Comparison of ENCODE assay signal across 31 cellular contexts in the genomic region with DNA sequence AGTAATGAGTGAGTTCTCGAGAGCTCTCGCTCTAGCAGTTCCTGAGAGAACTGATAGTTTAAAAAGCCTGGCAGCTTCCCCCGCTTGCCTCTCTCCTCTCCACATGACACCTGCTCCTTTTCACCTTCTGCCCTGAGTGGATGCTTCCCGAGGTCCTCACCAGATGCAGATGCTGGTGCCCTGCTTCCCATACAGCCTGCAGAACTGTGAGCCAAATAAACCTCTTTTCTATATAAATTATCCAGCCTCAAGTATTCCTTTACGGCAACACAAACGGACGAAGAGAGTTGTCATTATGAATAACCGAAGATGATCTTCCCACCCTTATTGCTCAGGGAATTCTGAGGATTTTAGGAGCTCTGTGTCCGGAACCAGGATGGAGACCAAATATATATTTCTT. TPM values are rescaled to one million over a fixed set of nuclear protein-coding genes. Genes with fewer than 3 reads are reported as not detected.
DNase-seq lines count a peak whose midpoint lies in the region; ATAC-seq, FAIRE-seq and TF ChIP-seq lines count a peak whose summit lies in the region.
"Had no signal": no experiment of that assay in that cellular context is flagged by ENCODE, and none has a peak within 500 bp of the region (broad histone marks: within the 10 kb centered on the region; RNA-seq: fewer than 3 reads in every experiment).

No MANE protein-coding gene starts in this region.

- intact Hi-C loops in HepG2 (cut with micrococcal nuclease; ENCODE audit: unreplicated experiment) = no loop called here
- intact Hi-C loops in right lobe of liver (cut with DNase I) = no loop called here
- intact Hi-C loops in K562 (cut with micrococcal nuclease) = no loop called here

- TF ChIP-seq EP300 in HepG2 (IDR thresholded peaks at IDR 0.05; ENCODE audit: low read depth in 2 of 2, low read length in 2 of 2) = no peak
- no peak for TF ChIP-seq EP300 in HepG2 (CRISPR knock-in tag; IDR thresholded peaks at IDR 0.05; ENCODE audit: borderline replicate concordance)
- no peak for TF ChIP-seq EP300 in K562 (IDR thresholded peaks at IDR 0.05; ENCODE audit: low read length)

- H3K9me3 ChIP-seq in HepG2 (ENCODE audit: low read length) (peaks cover 29% of the 10 kb centered on the region), right lobe of liver (no peaks in the 10 kb centered on the region), K562 (replicated peaks; ENCODE audit: control insufficient read depth, insufficient read depth, low read depth, low read length) (0 out of 2 replicates have a peak, but pooled peaks cover 1% of the 10 kb centered on the region)
- H3K9me3 ChIP-seq: BE2C had no signal

- BruUV-seq in HepG2 (replicated peaks; lab: Mats Ljungman, UMichigan) (no TSS peak), K562 (replicated peaks; lab: Mats Ljungman, UMichigan) (no TSS peak)

- no peaks in the 10 kb centered on the region for H3K36me3 ChIP-seq in HepG2 (replicated peaks in 1 of 2; ENCODE audit: control insufficient read depth in 1 of 2, insufficient read depth in 2 of 2, low read length in 2 of 2)
- no peaks in the 10 kb centered on the region for H3K36me3 ChIP-seq in right lobe of liver
- H3K36me3 ChIP-seq in K562 (ENCODE audit: control insufficient read depth, insufficient read depth, low read length) = no peaks in the 10 kb centered on the region
- H3K36me3 ChIP-seq: BE2C; BLaER1; BLaER1 treated with 17β-estradiol and CSF1 and Interleukin-3, amounts not matched to agents 10 nM and 100 nM had no signal

- in situ Hi-C loops in HepG2 (cut with HindIII; ENCODE audit: extremely low pct_ligation_motif_present, low pct_unique_long_range_greater_than_20kb) = no loop called here
- in situ Hi-C loops in K562 (cut with MboI) = no loop called here

- no peaks in the 10 kb centered on the region for H4K20me1 ChIP-seq in HepG2 (ENCODE audit: insufficient read depth, low read length)
- H4K20me1 ChIP-seq in K562 (replicated peaks; ENCODE audit: control insufficient read depth, insufficient read depth, low read length) = 0 out of 2 replicates have a peak, but pooled peaks cover 3% of the 10 kb centered on the region
- H4K20me1 ChIP-seq: BLaER1; BLaER1 treated with 17β-estradiol and CSF1 and Interleukin-3, amounts not matched to agents 10 nM and 100 nM had no signal

- 84% methylated on average over 8 of the region's 9 CpGs for WGBS in HepG2 (ENCODE audit: low lambda C conversion rate)
- 90% methylated on average over 9 of the region's 9 CpGs for WGBS in right lobe of liver (ENCODE audit: insufficient coverage, low coverage, low lambda C conversion rate, missing lambda C conversion rate)
- 2% methylated on average over 8 of the region's 9 CpGs for WGBS in K562 (ENCODE audit: insufficient coverage, low coverage, missing lambda C conversion rate)

- H3K4me3 ChIP-seq in HepG2 (replicated peaks in 1 of 3; ENCODE audit: insufficient read depth in 1 of 3, low read depth in 2 of 3, low read length in 3 of 3) (no peak overlapping the region), right lobe of liver (no peak overlapping the region), K562 (no peak overlapping the region)
- H3K4me3 ChIP-seq: A549; BLaER1; BLaER1 treated with 17β-estradiol and CSF1 and Interleukin-3, amounts not matched to agents 10 nM and 100 nM had no signal

- peaks cover 75% of the 10 kb centered on the region for H3K4me1 ChIP-seq in HepG2 (ENCODE audit: insufficient read depth, low read length)
- peaks cover 0 to 13% (median 6%) of the 10 kb centered on the region in 4 donors for H3K4me1 ChIP-seq in right lobe of liver
- no peaks in the 10 kb centered on the region for H3K4me1 ChIP-seq in K562 (replicated peaks in 1 of 2; ENCODE audit: control insufficient read depth in 2 of 2, insufficient read depth in 2 of 2, low read length in 2 of 2)
- H3K4me1 ChIP-seq: A549, BE2C, BLaER1 had no signal

- FAIRE-seq in HepG2 (lab: Jason Lieb, UNC) (no peak), K562 (lab: Jason Lieb, UNC) (no peak)
- FAIRE-seq: A204.1, A549, D721Med had no signal

- no peak overlapping the region for H2AFZ ChIP-seq in HepG2 (ENCODE audit: low read length)
- H2AFZ ChIP-seq in K562 (ENCODE audit: low read depth, low read length) = no peak overlapping the region

- POLR2A ChIA-PET in HepG2 (lab: Yijun Ruan, JAX) (interaction anchor here (1.9 kb wide), 1 partner anchor 47 kb away, joined by 11 read pairs; no protein-coding TSS in a partner anchor), K562 (lab: Yijun Ruan, JAX) (interaction anchor here (1.0 to 1.1 kb wide), 2 partner anchors 11 to 36 kb away, joined by 3 read pairs; no protein-coding TSS in a partner anchor)

- DNase-seq in HepG2 (ENCODE audit: low spot score) = no peak
- no peak for DNase-seq in right lobe of liver
- DNase-seq in K562 (ENCODE audit: extremely low read depth in 1 of 4, low spot score in 3 of 4) = no peak
- DNase-seq: 8988T; ACHN; AML-193; BE2C; C1 segment of cervical spinal cord; Caco-2; Calu3; CD4-positive, alpha-beta memory T cell; CD4-positive, alpha-beta T cell; CD4-positive, CD25-positive, alpha-beta regulatory T cell; CD8-positive, alpha-beta memory T cell; CD8-positive, alpha-beta T cell; COR-L47; DMS 273 treated with DMSO at 0.1 percent for 48 hours; DMS153; DMS53; DMS79; DMS79 treated with DMSO at 0.1 percent for 48 hours; DND-41; EL had no signal

- CTCF ChIA-PET in HepG2 (lab: Yijun Ruan, JAX; ENCODE audit: low intra/inter-chr PET ratio, low total read pairs) = no interaction called here
- CTCF ChIA-PET in K562 (lab: Yijun Ruan, JAX; ENCODE audit: low intra/inter-chr PET ratio) = no interaction called here

- H3K4me2 ChIP-seq in HepG2 (ENCODE audit: low read depth, low read length) = no peak overlapping the region
- no peak overlapping the region for H3K4me2 ChIP-seq in K562 (ENCODE audit: insufficient read depth, low read length)
- H3K4me2 ChIP-seq: A549; BLaER1; BLaER1 treated with 17β-estradiol and CSF1 and Interleukin-3, amounts not matched to agents 10 nM and 100 nM had no signal

- no peak for TF ChIP-seq CTCF in HepG2 (CRISPR knock-in tag; IDR thresholded peaks at IDR 0.05)
- no peak for TF ChIP-seq CTCF in right lobe of liver (IDR thresholded peaks at IDR 0.05)
- no peak for TF ChIP-seq CTCF in K562 (IDR thresholded peaks at IDR 0.05 in 2 of 3, conservative IDR thresholded peaks at IDR 0.05 in 1 of 3; ENCODE audit: insufficient read depth in 2 of 3, low read depth in 1 of 3, low read length in 3 of 3)

- H3K27me3 ChIP-seq in HepG2 (ENCODE audit: control insufficient read depth in 1 of 2, insufficient read depth in 2 of 2, low read length in 2 of 2) (peaks cover 3 to 7% of the 10 kb centered on the region in 2 experiments; a peak in 3 of 5 replicates), right lobe of liver (no peaks in the 10 kb centered on the region), K562 (ENCODE audit: control insufficient read depth in 2 of 2, insufficient read depth in 2 of 2, low read length in 2 of 2) (peaks cover 42 to 79% of the 10 kb centered on the region in 2 experiments; a peak in 4 of 5 replicates)
- H3K27me3 ChIP-seq: BE2C; BLaER1; BLaER1 treated with 17β-estradiol and CSF1 and Interleukin-3, amounts not matched to agents 10 nM and 100 nM had no signal

- H3K79me2 ChIP-seq in HepG2 (ENCODE audit: insufficient read depth, low read length) = no peaks in the 10 kb centered on the region
- no peaks in the 10 kb centered on the region for H3K79me2 ChIP-seq in K562 (ENCODE audit: control insufficient read depth, insufficient read depth, low read length)

- TF ChIP-seq POLR2A in HepG2 (IDR thresholded peaks at IDR 0.05; ENCODE audit: insufficient read depth in 1 of 2, low read depth in 2 of 2, low read length in 2 of 2) = no peak
- TF ChIP-seq POLR2A in right lobe of liver (IDR thresholded peaks at IDR 0.05) = no peak
- no peak for TF ChIP-seq POLR2A in K562 (conservative IDR thresholded peaks at IDR 0.05)

- ATAC-seq in HepG2 (no peak), right lobe of liver (no peak), K562 (no peak), GM21447 (IDR thresholded peaks at IDR 0.05; ENCODE audit: unreplicated experiment) (no peak)
- ATAC-seq: A549; CD8-positive, alpha-beta T cell had no signal

- H3K9ac ChIP-seq in HepG2 (ENCODE audit: insufficient read depth, low read depth, low read length) = no peak overlapping the region
- H3K9ac ChIP-seq in K562 (ENCODE audit: insufficient read depth in 1 of 2, low read depth in 2 of 2, low read length in 2 of 2) = no peak overlapping the region
- H3K9ac ChIP-seq: BLaER1; BLaER1 treated with 17β-estradiol and CSF1 and Interleukin-3, amounts not matched to agents 10 nM and 100 nM had no signal

- H3K9me1 ChIP-seq in K562 (ENCODE audit: control insufficient read depth, insufficient read depth, low read length) = no peaks in the 10 kb centered on the region

- TF ChIP-seq RAD21 in HepG2 (CRISPR knock-in tag; IDR thresholded peaks at IDR 0.05) = no peak
- TF ChIP-seq RAD21 in K562 (CRISPR knock-in tag; conservative IDR thresholded peaks at IDR 0.05 in 1 of 2, IDR thresholded peaks at IDR 0.05 in 1 of 2) = no peak

- no peak overlapping the region for H3K27ac ChIP-seq in HepG2 (ENCODE audit: extremely low read length, insufficient read depth, low read length)
- H3K27ac ChIP-seq in right lobe of liver = no peak overlapping the region
- H3K27ac ChIP-seq in K562 (ENCODE audit: extremely low read depth, low read depth, low read length) = no peak overlapping the region
- H3K27ac ChIP-seq: 22Rv1; A549; BLaER1; BLaER1 treated with 17β-estradiol and CSF1 and Interleukin-3, amounts not matched to agents 10 nM and 100 nM; C4-2B had no signal

RNA-seq across cellular contexts. Expression of gene ZCCHC14, which starts 41.9 kb away (rescaled TPM):
- total RNA-seq in HepG2 (2016; rRNA removed; fragmentation: Illumina TruSeq; extraction: Trizol) = 12.5 and 20.4 TPM in 2 replicates
- total RNA-seq in HepG2 (2016; cell fraction: cytosol; rRNA removed; fragmentation: Illumina TruSeq; extraction: Trizol; ENCODE audit: low read depth) = 10.4 and 15.8 TPM in 2 replicates
- total RNA-seq in HepG2 (2016; cell fraction: insoluble cytoplasmic fraction; rRNA removed; fragmentation: Illumina TruSeq; extraction: Trizol) = 11.4 and 19.2 TPM in 2 replicates
- total RNA-seq in HepG2 (2016; cell fraction: membrane; rRNA removed; fragmentation: Illumina TruSeq; extraction: Trizol) = 9.4 and 10.4 TPM in 2 replicates
- total RNA-seq in HepG2 (2016; cell fraction: nucleus; rRNA removed; fragmentation: Illumina TruSeq; extraction: Trizol) = 21.7 and 25.2 TPM in 2 replicates
- 12.4 and 13.9 TPM in 2 replicates for polyA plus RNA-seq in HepG2 (2011; rRNA removed)
- polyA plus RNA-seq in HepG2 (2011; cell fraction: cytosol; rRNA removed) = 7.2 and 8.1 TPM in 2 replicates
- 44.4 and 55.9 TPM in 2 replicates for polyA plus RNA-seq in HepG2 (2011; cell fraction: nucleus; rRNA removed)
- polyA plus RNA-seq in HepG2 (2012) = 24.9 and 25.6 TPM in 2 replicates
- 0.75 and 0.90 TPM in 2 replicates for polyA plus RNA-seq in HepG2 (2016; cell fraction: cytosol; fragmentation: Illumina TruSeq; extraction: Trizol; ENCODE audit: low read depth)
- 19.5 and 24.4 TPM in 2 replicates for polyA plus RNA-seq in HepG2 (2016; cell fraction: insoluble cytoplasmic fraction; fragmentation: Illumina TruSeq; extraction: Trizol; ENCODE audit: low read depth)
- polyA plus RNA-seq in HepG2 (2016; cell fraction: membrane; fragmentation: Illumina TruSeq; extraction: Trizol; ENCODE audit: low read depth) = 3.1 and 3.9 TPM in 2 replicates
- polyA plus RNA-seq in HepG2 (2016; cell fraction: nucleus; fragmentation: Illumina TruSeq; extraction: Trizol; ENCODE audit: insufficient read depth, low read depth) = 46.5 and 48.4 TPM in 2 replicates
- 16.6 and 28.7 TPM in 2 replicates for polyA minus RNA-seq in HepG2 (2011; rRNA and poly(A)+ RNA removed; ENCODE audit: low replicate concordance)
- 20.6 and 23.9 TPM in 2 replicates for polyA minus RNA-seq in HepG2 (2011; cell fraction: cytosol; rRNA and poly(A)+ RNA removed)
- 24.0 and 26.7 TPM in 2 replicates for polyA minus RNA-seq in HepG2 (2011; cell fraction: nucleus; rRNA and poly(A)+ RNA removed)
- total RNA-seq in right lobe of liver = 10 to 100 TPM; 12.6 to 26.5 (median 17.7) TPM
- 12.3 and 12.8 TPM in 2 replicates for total RNA-seq in K562 (2011; cell fraction: chromatin; rRNA removed; ENCODE audit: low replicate concordance)
- 8.2 and 10.7 TPM in 2 replicates for total RNA-seq in K562 (2011; cell fraction: nucleolus; rRNA removed)
- 7.7 and 8.7 TPM in 2 replicates for total RNA-seq in K562 (2011; cell fraction: nucleoplasm; rRNA removed)
- total RNA-seq in K562 (2014; rRNA removed) = 3.0 and 3.6 TPM in 2 replicates
- total RNA-seq in K562 (2014; rRNA removed; fragmentation: Illumina TruSeq; extraction: Trizol) = 2.1 and 2.3 TPM in 2 replicates
- total RNA-seq in K562 (2015; rRNA removed; fragmentation: Illumina TruSeq; extraction: Trizol) = 2.9 and 3.3 TPM in 2 replicates
- total RNA-seq in K562 (2021) = 12.4 and 12.8 TPM in 2 replicates
- polyA plus RNA-seq in K562 (2011; rRNA removed) = 1.8 and 2.4 TPM in 2 replicates
- polyA plus RNA-seq in K562 (2011; cell fraction: cytosol; rRNA removed) = 1.9 and 2.9 TPM in 2 replicates
- 8.2 and 15.7 TPM in 2 replicates for polyA plus RNA-seq in K562 (2011; cell fraction: nucleus; rRNA removed)
- polyA plus RNA-seq in K562 (2012) = 7.3 and 8.2 TPM in 2 replicates
- polyA plus RNA-seq in K562 (2014; fragmentation: Illumina TruSeq; extraction: Trizol) = 5.9 and 6.0 TPM in 2 replicates
- 1 to 10 TPM; 1.5 TPM for polyA plus RNA-seq in K562 (2014; fragmentation: Nextera tagmentation; extraction: Ambion mirVana)
- polyA plus RNA-seq in K562 (2014; rRNA removed) = 5.1 and 5.5 TPM in 2 replicates
- 2.8 and 3.0 TPM in 2 replicates for polyA minus RNA-seq in K562 (2011; rRNA and poly(A)+ RNA removed)
- polyA minus RNA-seq in K562 (2011; cell fraction: cytosol; rRNA and poly(A)+ RNA removed) = 5.0 and 7.8 TPM in 2 replicates
- 6.2 and 6.7 TPM in 2 replicates for polyA minus RNA-seq in K562 (2011; cell fraction: nucleus; rRNA and poly(A)+ RNA removed)

Comparison
In these comparisons a context has a peak if more than half of its experiments do, and no peak if none do; other contexts are left out.
1. Of the 241 proteins assayed by ChIP-seq in both HepG2 and K562: peak only in HepG2: none; only in K562: none; in both: ZNF766; in neither: 240.